21 cellular contexts compared by ENCODE assay signal in genomic region chr5:56858777-56859442, GRCh38. TPM values are rescaled to one million over a fixed set of nuclear protein-coding genes. Genes with fewer than 3 reads are reported as not detected.
DNase-seq lines count a peak whose midpoint lies in the region; ATAC-seq, FAIRE-seq and TF ChIP-seq lines count a peak whose summit lies in the region.
"Had no signal": no experiment of that assay in that cellular context is flagged by ENCODE, and none has a peak within 500 bp of the region (broad histone marks: within the 10 kb centered on the region; RNA-seq: fewer than 3 reads in every experiment).

No MANE protein-coding gene starts in this region.

- BruUV-seq in HepG2 (replicated peaks; lab: Mats Ljungman, UMichigan) = no TSS peak

- H3K36me3 Mint-ChIP-seq in activated T-cell treated with anti-CD3 and anti-CD28 coated beads, Interleukin-2, amount 50 U/mL, for 24 hours (ENCODE audit: low read depth) = peaks cover 64% of the 10 kb centered on the region
- peaks cover 6 to 11% of the 10 kb centered on the region in 2 donors for H3K36me3 Mint-ChIP-seq in activated T-cell treated with anti-CD3 and anti-CD28 coated beads, Interleukin-2, amount 50 U/mL, for 72 hours (ENCODE audit: insufficient read depth in 2 of 2)
- peaks cover 53% of the 10 kb centered on the region for H3K36me3 Mint-ChIP-seq in activated naive CD4-positive, alpha-beta T cell treated with anti-CD3 and anti-CD28 coated beads, Interleukin-2, amount 10 ng/mL, durations not matched to agents 7 days and 5 days

- H3K4me3 Mint-ChIP-seq in activated T-cell treated with anti-CD3 and anti-CD28 coated beads, Interleukin-2, amount 50 U/mL, for 24 hours = no peak overlapping the region
- no peak overlapping the region for H3K4me3 Mint-ChIP-seq in activated T-cell treated with anti-CD3 and anti-CD28 coated beads, Interleukin-2, amount 50 U/mL, for 72 hours
- no peak overlapping the region for H3K4me3 Mint-ChIP-seq in activated naive CD4-positive, alpha-beta T cell treated with anti-CD3 and anti-CD28 coated beads, Interleukin-2, amount 10 ng/mL, durations not matched to agents 7 days and 5 days

- H3K4me2 ChIP-seq in HepG2 (ENCODE audit: low read depth, low read length) (no peak overlapping the region), MM.1S (ENCODE audit: low read depth, low read length) (no peak overlapping the region)

- TF ChIP-seq EP300 in HepG2 (IDR thresholded peaks at IDR 0.05; ENCODE audit: low read depth in 2 of 2, low read length in 2 of 2) (no peak), HepG2 (CRISPR knock-in tag; IDR thresholded peaks at IDR 0.05; ENCODE audit: borderline replicate concordance) (no peak)

- H2AFZ ChIP-seq in HepG2 (ENCODE audit: low read length) (no peak overlapping the region), MM.1S (ENCODE audit: low read length) (no peak overlapping the region)

- H3K4me3 ChIP-seq in HepG2 (replicated peaks in 1 of 3; ENCODE audit: insufficient read depth in 1 of 3, low read depth in 2 of 3, low read length in 3 of 3) (no peak overlapping the region), small intestine (ENCODE audit: low read depth in 1 of 2, low read length in 2 of 2) (no peak overlapping the region), MM.1S (ENCODE audit: low read length) (no peak overlapping the region)

- no peaks in the 10 kb centered on the region for H3K27me3 Mint-ChIP-seq in activated T-cell treated with anti-CD3 and anti-CD28 coated beads, Interleukin-2, amount 50 U/mL, for 24 hours
- no peaks in the 10 kb centered on the region for H3K27me3 Mint-ChIP-seq in activated T-cell treated with anti-CD3 and anti-CD28 coated beads, Interleukin-2, amount 50 U/mL, for 72 hours (ENCODE audit: low read depth)
- no peaks in the 10 kb centered on the region for H3K27me3 Mint-ChIP-seq in activated naive CD4-positive, alpha-beta T cell treated with anti-CD3 and anti-CD28 coated beads, Interleukin-2, amount 10 ng/mL, durations not matched to agents 7 days and 5 days

- in situ Hi-C loops in HepG2 (cut with HindIII; ENCODE audit: extremely low pct_ligation_motif_present, low pct_unique_long_range_greater_than_20kb) = loop anchor here (25.0 kb wide), 1 partner anchor 872 kb away; the partner anchor contains the start of gene IL6ST

- H3K27ac Mint-ChIP-seq in activated T-cell treated with anti-CD3 and anti-CD28 coated beads, Interleukin-2, amount 50 U/mL, for 24 hours = peak overlapping the region; percentile 35
- H3K27ac Mint-ChIP-seq in activated T-cell treated with anti-CD3 and anti-CD28 coated beads, Interleukin-2, amount 50 U/mL, for 72 hours = no peak overlapping the region
- no peak overlapping the region for H3K27ac Mint-ChIP-seq in activated naive CD4-positive, alpha-beta T cell treated with anti-CD3 and anti-CD28 coated beads, Interleukin-2, amount 10 ng/mL, durations not matched to agents 7 days and 5 days

- no peak for ATAC-seq in activated T-cell treated with anti-CD3 and anti-CD28 coated beads, Interleukin-2, amount 50 U/mL, for 72 hours (replicated peaks in 1 of 2)
- ATAC-seq in HepG2 = peak; percentile 70
- no peak for ATAC-seq in GM21529 (IDR thresholded peaks at IDR 0.05; ENCODE audit: unreplicated experiment)
- ATAC-seq: PC-3 had no signal

- TF ChIP-seq CTCF in VCaP (conservative IDR thresholded peaks at IDR 0.05) (no peak), HepG2 (CRISPR knock-in tag; IDR thresholded peaks at IDR 0.05) (no peak), MM.1S (IDR thresholded peaks at IDR 0.05; ENCODE audit: low read length) (no peak)

- no peaks in the 10 kb centered on the region for H3K9me2 ChIP-seq in MM.1S (replicated peaks; ENCODE audit: insufficient read depth, low read length)

- no peak overlapping the region for H3K9ac ChIP-seq in HepG2 (ENCODE audit: insufficient read depth, low read depth, low read length)
- H3K9ac ChIP-seq in MM.1S (ENCODE audit: low read length) = no peak overlapping the region

- POLR2A ChIA-PET in HepG2 (lab: Yijun Ruan, JAX) = no interaction called here

- intact Hi-C loops in HepG2 (cut with micrococcal nuclease; ENCODE audit: unreplicated experiment) = no loop called here

- H3K9me3 ChIP-seq in HepG2 (ENCODE audit: low read length) = no peaks in the 10 kb centered on the region
- no peaks in the 10 kb centered on the region for H3K9me3 ChIP-seq in small intestine (ENCODE audit: control insufficient read depth, low read depth)
- no peaks in the 10 kb centered on the region for H3K9me3 ChIP-seq in MM.1S (replicated peaks; ENCODE audit: insufficient read depth, low read length)
- H3K9me3 ChIP-seq: BE2C had no signal

- H3K27me3 ChIP-seq in HepG2 (ENCODE audit: control insufficient read depth in 1 of 2, insufficient read depth in 2 of 2, low read length in 2 of 2) = no peaks in the 10 kb centered on the region
- H3K27me3 ChIP-seq in small intestine (ENCODE audit: control insufficient read depth in 2 of 2, insufficient read depth in 2 of 2, low read length in 2 of 2) = no peaks in the 10 kb centered on the region
- no peaks in the 10 kb centered on the region for H3K27me3 ChIP-seq in MM.1S (replicated peaks; ENCODE audit: insufficient read depth, low read length)
- H3K27me3 ChIP-seq: BE2C had no signal

- CTCF ChIA-PET in HepG2 (lab: Yijun Ruan, JAX; ENCODE audit: low intra/inter-chr PET ratio, low total read pairs) = no interaction called here
- CTCF ChIA-PET in activated naive CD4-positive, alpha-beta T cell treated with anti-CD3 and anti-CD28 coated beads, Interleukin-2, amount 10 ng/mL, durations not matched to agents 7 days and 5 days (lab: Charles Lee) = interaction anchor here (0.6 kb wide), 1 partner anchor 98 kb away, joined by 3 read pairs; no protein-coding TSS in a partner anchor

- H3K36me3 ChIP-seq in HepG2 (replicated peaks in 1 of 2; ENCODE audit: control insufficient read depth in 1 of 2, insufficient read depth in 2 of 2, low read length in 2 of 2) = peaks cover 11 to 40% of the 10 kb centered on the region in 2 experiments
- peaks cover 4 to 7% of the 10 kb centered on the region in 2 donors for H3K36me3 ChIP-seq in small intestine (ENCODE audit: control insufficient read depth in 2 of 2, insufficient read depth in 2 of 2, low read length in 2 of 2)
- H3K36me3 ChIP-seq in MM.1S (replicated peaks; ENCODE audit: insufficient read depth, low read length) = peaks cover 10% of the 10 kb centered on the region; the same call in 1 of the 2 replicates

- no peak for TF ChIP-seq RAD21 in HepG2 (CRISPR knock-in tag; IDR thresholded peaks at IDR 0.05)

- WGBS in HepG2 (ENCODE audit: low lambda C conversion rate) = 82% methylated on average over 2 of the region's 2 CpGs
- 40 to 72% (median 61%) methylated on average over 2 of the region's 2 CpGs for WGBS in small intestine, 3 donors

- no peak for TF ChIP-seq POLR2A in HepG2 (IDR thresholded peaks at IDR 0.05; ENCODE audit: insufficient read depth in 1 of 2, low read depth in 2 of 2, low read length in 2 of 2)

- no peaks in the 10 kb centered on the region for H3K9me3 Mint-ChIP-seq in activated T-cell treated with anti-CD3 and anti-CD28 coated beads, Interleukin-2, amount 50 U/mL, for 24 hours
- peaks cover 0 to 1% of the 10 kb centered on the region in 2 donors for H3K9me3 Mint-ChIP-seq in activated T-cell treated with anti-CD3 and anti-CD28 coated beads, Interleukin-2, amount 50 U/mL, for 72 hours
- H3K9me3 Mint-ChIP-seq in activated naive CD4-positive, alpha-beta T cell treated with anti-CD3 and anti-CD28 coated beads, Interleukin-2, amount 10 ng/mL, durations not matched to agents 7 days and 5 days = no peaks in the 10 kb centered on the region

- DNase-seq in activated T-cell treated with anti-CD3 and anti-CD28 coated beads, Interleukin-2, amount 50 U/mL, for 24 hours = no peak
- DNase-seq in activated T-cell treated with anti-CD3 and anti-CD28 coated beads, Interleukin-2, amount 50 U/mL, for 72 hours = no peak
- DNase-seq in HepG2 (ENCODE audit: low spot score) (no peak), small intestine (peak; percentile 81), MM.1S (no peak)
- DNase-seq in activated naive CD4-positive, alpha-beta T cell treated with anti-CD3 and anti-CD28 coated beads, Interleukin-2, amount 10 ng/mL, durations not matched to agents 7 days and 5 days = no peak
- DNase-seq: BE2C, DMS79, KBM-7, MV-4-11, NCI-H1694 treated with DMSO at 0.1 percent for 48 hours, NCI-H2227 treated with DMSO at 0.1 percent for 48 hours, NCI-H524 treated with DMSO at 0.1 percent for 48 hours, PC-3, SIG-M5 had no signal

- no peaks in the 10 kb centered on the region for H3F3A ChIP-seq in MM.1S (ENCODE audit: insufficient read depth, low read length)

- H3K27ac ChIP-seq in VCaP (peak overlapping the region; percentile 56), HepG2 (ENCODE audit: extremely low read length, insufficient read depth, low read length) (peak overlapping the region; percentile 9), small intestine (ENCODE audit: low read depth in 1 of 2, low read length in 1 of 2) (peak overlapping the region in 1 of 2 donors; percentile 24), MM.1S (ENCODE audit: low read length) (no peak overlapping the region)
- H3K27ac ChIP-seq: RWPE1 had no signal

- peaks cover 34% of the 10 kb centered on the region for H3K79me2 ChIP-seq in HepG2 (ENCODE audit: insufficient read depth, low read length)
- H3K79me2 ChIP-seq in MM.1S (ENCODE audit: low read length) = peaks cover 79% of the 10 kb centered on the region

- H4K20me1 ChIP-seq in HepG2 (ENCODE audit: insufficient read depth, low read length) (no peaks in the 10 kb centered on the region; the same call in none of the 2 replicates), MM.1S (ENCODE audit: insufficient read depth, low read length) (no peaks in the 10 kb centered on the region)

- FAIRE-seq in HepG2 (lab: Jason Lieb, UNC) = no peak
- FAIRE-seq in small intestine (lab: Jason Lieb, UNC) = no peak
- FAIRE-seq: GM12892, GM18507, H54 had no signal

- H3K4me1 ChIP-seq in HepG2 (ENCODE audit: insufficient read depth, low read length) (peaks cover 12% of the 10 kb centered on the region), small intestine (ENCODE audit: control insufficient read depth in 2 of 2, insufficient read depth in 1 of 2, low read depth in 1 of 2, low read length in 1 of 2) (peaks cover 4 to 5% of the 10 kb centered on the region in 2 donors), MM.1S (ENCODE audit: low read length) (0 out of 2 replicates have a peak, but pooled peaks cover 3% of the 10 kb centered on the region)

- peaks cover 41% of the 10 kb centered on the region for H3K4me1 Mint-ChIP-seq in activated T-cell treated with anti-CD3 and anti-CD28 coated beads, Interleukin-2, amount 50 U/mL, for 24 hours (ENCODE audit: low read depth)
- peaks cover 31% of the 10 kb centered on the region for H3K4me1 Mint-ChIP-seq in activated T-cell treated with anti-CD3 and anti-CD28 coated beads, Interleukin-2, amount 50 U/mL, for 72 hours (ENCODE audit: low read depth)
- peaks cover 35% of the 10 kb centered on the region for H3K4me1 Mint-ChIP-seq in activated naive CD4-positive, alpha-beta T cell treated with anti-CD3 and anti-CD28 coated beads, Interleukin-2, amount 10 ng/mL, durations not matched to agents 7 days and 5 days

RNA-seq across cellular contexts. Expression of gene MAP3K1, which starts 43.6 kb away (rescaled TPM):
- 10 to 100 TPM; 21.4 to 21.8 TPM for total RNA-seq in activated T-cell treated with anti-CD3 and anti-CD28 coated beads, Interleukin-2, amount 50 U/mL, for 72 hours
- total RNA-seq in HepG2 (2016; rRNA removed; fragmentation: Illumina TruSeq; extraction: Trizol) = 30.3 and 44.1 TPM in 2 replicates
- total RNA-seq in HepG2 (2016; cell fraction: cytosol; rRNA removed; fragmentation: Illumina TruSeq; extraction: Trizol; ENCODE audit: low read depth) = 7.6 and 9.2 TPM in 2 replicates
- 27.7 and 42.7 TPM in 2 replicates for total RNA-seq in HepG2 (2016; cell fraction: insoluble cytoplasmic fraction; rRNA removed; fragmentation: Illumina TruSeq; extraction: Trizol)
- total RNA-seq in HepG2 (2016; cell fraction: membrane; rRNA removed; fragmentation: Illumina TruSeq; extraction: Trizol) = 9.3 and 10.6 TPM in 2 replicates
- 31.4 and 33.7 TPM in 2 replicates for total RNA-seq in HepG2 (2016; cell fraction: nucleus; rRNA removed; fragmentation: Illumina TruSeq; extraction: Trizol)
- 11.9 and 16.4 TPM in 2 replicates for polyA plus RNA-seq in HepG2 (2011; rRNA removed)
- 6.5 and 8.4 TPM in 2 replicates for polyA plus RNA-seq in HepG2 (2011; cell fraction: cytosol; rRNA removed)
- 11.8 and 12.7 TPM in 2 replicates for polyA plus RNA-seq in HepG2 (2011; cell fraction: nucleus; rRNA removed)
- polyA plus RNA-seq in HepG2 (2012) = 8.4 and 11.6 TPM in 2 replicates
- polyA plus RNA-seq in HepG2 (2016; cell fraction: cytosol; fragmentation: Illumina TruSeq; extraction: Trizol; ENCODE audit: low read depth) = 0.38 and 0.71 TPM in 2 replicates
- polyA plus RNA-seq in HepG2 (2016; cell fraction: insoluble cytoplasmic fraction; fragmentation: Illumina TruSeq; extraction: Trizol; ENCODE audit: low read depth) = 21.9 and 24.5 TPM in 2 replicates
- polyA plus RNA-seq in HepG2 (2016; cell fraction: membrane; fragmentation: Illumina TruSeq; extraction: Trizol; ENCODE audit: low read depth) = 2.2 and 2.8 TPM in 2 replicates
- 30.6 and 31.1 TPM in 2 replicates for polyA plus RNA-seq in HepG2 (2016; cell fraction: nucleus; fragmentation: Illumina TruSeq; extraction: Trizol; ENCODE audit: insufficient read depth, low read depth)
- polyA minus RNA-seq in HepG2 (2011; rRNA and poly(A)+ RNA removed; ENCODE audit: low replicate concordance) = 11.5 and 25.2 TPM in 2 replicates
- polyA minus RNA-seq in HepG2 (2011; cell fraction: cytosol; rRNA and poly(A)+ RNA removed) = 25.8 and 27.7 TPM in 2 replicates
- polyA minus RNA-seq in HepG2 (2011; cell fraction: nucleus; rRNA and poly(A)+ RNA removed) = 50.3 and 53.1 TPM in 2 replicates
- polyA plus RNA-seq in small intestine = 1 to 10 TPM; 4.9 to 6.3 (median 5.4) TPM

RNA-seq across cellular contexts. Expression of gene SETD9, which starts 50.5 kb away (rescaled TPM):
- 1 to 10 TPM; 8.1 to 9.3 TPM for total RNA-seq in activated T-cell treated with anti-CD3 and anti-CD28 coated beads, Interleukin-2, amount 50 U/mL, for 72 hours
- 14.6 and 17.8 TPM in 2 replicates for total RNA-seq in HepG2 (2016; rRNA removed; fragmentation: Illumina TruSeq; extraction: Trizol)
- total RNA-seq in HepG2 (2016; cell fraction: cytosol; rRNA removed; fragmentation: Illumina TruSeq; extraction: Trizol; ENCODE audit: low read depth) = 29.5 and 30.1 TPM in 2 replicates
- total RNA-seq in HepG2 (2016; cell fraction: insoluble cytoplasmic fraction; rRNA removed; fragmentation: Illumina TruSeq; extraction: Trizol) = 15.1 and 15.7 TPM in 2 replicates
- 29.7 and 31.0 TPM in 2 replicates for total RNA-seq in HepG2 (2016; cell fraction: membrane; rRNA removed; fragmentation: Illumina TruSeq; extraction: Trizol)
- 12.8 and 14.0 TPM in 2 replicates for total RNA-seq in HepG2 (2016; cell fraction: nucleus; rRNA removed; fragmentation: Illumina TruSeq; extraction: Trizol)
- 4.8 and 5.5 TPM in 2 replicates for polyA plus RNA-seq in HepG2 (2011; rRNA removed)
- 2.7 and 3.0 TPM in 2 replicates for polyA plus RNA-seq in HepG2 (2011; cell fraction: cytosol; rRNA removed)
- polyA plus RNA-seq in HepG2 (2011; cell fraction: nucleus; rRNA removed) = 1.7 and 2.6 TPM in 2 replicates
- 5.7 and 6.0 TPM in 2 replicates for polyA plus RNA-seq in HepG2 (2012)
- polyA plus RNA-seq in HepG2 (2016; cell fraction: cytosol; fragmentation: Illumina TruSeq; extraction: Trizol; ENCODE audit: low read depth) = 25.5 and 31.1 TPM in 2 replicates
- polyA plus RNA-seq in HepG2 (2016; cell fraction: insoluble cytoplasmic fraction; fragmentation: Illumina TruSeq; extraction: Trizol; ENCODE audit: low read depth) = 12.3 and 13.7 TPM in 2 replicates
- polyA plus RNA-seq in HepG2 (2016; cell fraction: membrane; fragmentation: Illumina TruSeq; extraction: Trizol; ENCODE audit: low read depth) = 23.9 and 28.6 TPM in 2 replicates
- 15.5 and 17.4 TPM in 2 replicates for polyA plus RNA-seq in HepG2 (2016; cell fraction: nucleus; fragmentation: Illumina TruSeq; extraction: Trizol; ENCODE audit: insufficient read depth, low read depth)
- polyA minus RNA-seq in HepG2 (2011; rRNA and poly(A)+ RNA removed; ENCODE audit: low replicate concordance) = 2.7 TPM in 2 replicates
- 3.3 and 4.5 TPM in 2 replicates for polyA minus RNA-seq in HepG2 (2011; cell fraction: cytosol; rRNA and poly(A)+ RNA removed)
- 8.5 and 9.9 TPM in 2 replicates for polyA minus RNA-seq in HepG2 (2011; cell fraction: nucleus; rRNA and poly(A)+ RNA removed)
- 10 to 100 TPM; 10.1 to 29.2 (median 18.6) TPM for polyA plus RNA-seq in small intestine
